Comparison of ENCODE assay signal across 2 cellular contexts in the genomic region with DNA sequence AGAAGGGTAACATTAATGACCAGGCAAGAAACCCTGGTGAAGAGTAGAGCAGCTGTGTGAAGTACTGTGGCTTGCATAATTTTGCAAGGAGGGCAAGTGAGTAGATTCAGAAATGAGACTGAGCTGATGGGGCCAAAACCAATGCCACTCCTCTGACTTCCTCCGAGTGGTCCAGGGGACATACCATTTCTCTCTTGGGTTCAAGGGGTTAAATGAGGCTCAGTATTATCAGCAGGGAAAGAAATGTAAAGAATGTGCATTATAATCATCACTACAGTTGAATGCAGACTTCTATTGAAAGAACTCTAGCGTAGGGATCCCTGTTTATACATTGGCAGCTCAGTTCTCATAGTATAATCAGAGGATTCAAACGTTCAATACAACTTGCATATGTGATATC.
TF ChIP-seq lines count a peak whose summit lies in the region.

No MANE protein-coding gene starts in this region.

TF ChIP-seq in IMR-90, 13 proteins besides CTCF, POLR2A, EP300 and RAD21:
- TF ChIP-seq CEBPB (IDR thresholded peaks at IDR 0.05; ENCODE audit: low read depth, low read length) (no peak), MXI1 (IDR thresholded peaks at IDR 0.05; ENCODE audit: borderline replicate concordance, low read depth, low read length) (no peak), FOS (IDR thresholded peaks at IDR 0.05; ENCODE audit: low read depth, low read length) (no peak), RFX5 (IDR thresholded peaks at IDR 0.05; ENCODE audit: low read depth, low read length) (no peak), SMC3 (IDR thresholded peaks at IDR 0.05; ENCODE audit: low read depth, low read length) (no peak), BHLHE40 (IDR thresholded peaks at IDR 0.05; ENCODE audit: low read depth, low read length) (no peak)

TF ChIP-seq in H1, 55 proteins besides CTCF, POLR2A, EP300 and RAD21:
- TF ChIP-seq BRCA1 (IDR thresholded peaks at IDR 0.05; ENCODE audit: low read depth, low read length), result no peak
